In the genomic region with DNA sequence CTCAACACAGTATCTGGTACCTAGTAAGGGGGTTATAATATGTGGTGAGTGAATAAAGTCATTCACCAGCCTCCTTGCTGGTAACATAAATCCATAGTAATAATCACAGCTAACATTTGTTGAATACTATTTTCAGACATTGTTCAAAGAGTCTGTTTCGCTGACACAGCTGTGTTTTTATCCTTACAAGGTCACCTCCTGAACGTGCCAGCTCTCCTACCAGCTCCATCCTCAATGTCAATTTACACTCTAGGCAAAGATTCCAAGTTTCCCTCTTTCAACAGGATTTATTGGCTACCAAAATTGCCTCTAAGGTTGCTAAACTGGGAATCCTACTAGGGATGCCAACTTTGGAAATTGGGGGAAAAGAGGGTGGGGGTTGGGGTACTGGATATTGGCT, we compare ENCODE assay signal across 17 cellular contexts. TPM values are rescaled to one million over a fixed set of nuclear protein-coding genes. Genes with fewer than 3 reads are reported as not detected.
DNase-seq lines count a peak whose midpoint lies in the region; ATAC-seq and TF ChIP-seq lines count a peak whose summit lies in the region.
"Had no signal": no experiment of that assay in that cellular context is flagged by ENCODE, and none has a peak within 500 bp of the region (broad histone marks: within the 10 kb centered on the region; RNA-seq: fewer than 3 reads in every experiment).

No MANE protein-coding gene starts in this region.

- no peak for ATAC-seq in gastroesophageal sphincter
- no peak for ATAC-seq in GM19324 (IDR thresholded peaks at IDR 0.05; ENCODE audit: low FRiP score, unreplicated experiment)

- H3K27ac Mint-ChIP-seq in type B pancreatic cell (no peak overlapping the region), glutamatergic neuron (ENCODE audit: unreplicated experiment) (no peak overlapping the region)
- H3K27ac Mint-ChIP-seq: CD8-positive, alpha-beta memory T cell; GM23338 had no signal

- no peak overlapping the region for H3K4me3 Mint-ChIP-seq in type B pancreatic cell
- H3K4me3 Mint-ChIP-seq in glutamatergic neuron (ENCODE audit: unreplicated experiment), result no peak overlapping the region
- H3K4me3 Mint-ChIP-seq: CD8-positive, alpha-beta memory T cell; GM23338 had no signal

- no peak overlapping the region for H3K4me3 ChIP-seq in gastroesophageal sphincter
- no peak overlapping the region for H3K4me3 ChIP-seq in skeletal muscle tissue (ENCODE audit: low read length in 3 of 3)
- H3K4me3 ChIP-seq: GM23338 had no signal

- peaks cover 17% of the 10 kb centered on the region for H3K4me1 Mint-ChIP-seq in type B pancreatic cell (ENCODE audit: unreplicated experiment)
- peaks cover 4% of the 10 kb centered on the region for H3K4me1 Mint-ChIP-seq in glutamatergic neuron (ENCODE audit: low read depth, unreplicated experiment)
- H3K4me1 Mint-ChIP-seq: CD8-positive, alpha-beta memory T cell had no signal

- TF ChIP-seq EP300 in gastroesophageal sphincter (IDR thresholded peaks at IDR 0.05), result no peak

- H3K4me1 ChIP-seq in gastroesophageal sphincter (peaks cover 4 to 39% (median 5%) of the 10 kb centered on the region in 3 donors), skeletal muscle tissue (ENCODE audit: control insufficient read depth in 3 of 3, insufficient read depth in 3 of 3, low read length in 3 of 3) (peaks cover 6 to 12% (median 10%) of the 10 kb centered on the region in 3 donors)

- peak overlapping the region in 1 of 3 donors; percentile 9 for H3K9ac ChIP-seq in skeletal muscle tissue (ENCODE audit: low read depth in 1 of 3, low read length in 3 of 3)

- no peaks in the 10 kb centered on the region for H3K36me3 Mint-ChIP-seq in type B pancreatic cell
- no peaks in the 10 kb centered on the region for H3K36me3 Mint-ChIP-seq in glutamatergic neuron (ENCODE audit: unreplicated experiment)

- 21 to 31% methylated on average over 2 of the region's 2 CpGs for WGBS in gastroesophageal sphincter (ENCODE audit: low coverage in 1 of 2), 2 donors

- TF ChIP-seq CTCF in gastroesophageal sphincter (IDR thresholded peaks at IDR 0.05) (no peak), type B pancreatic cell (conservative IDR thresholded peaks at IDR 0.05) (no peak), glutamatergic neuron (IDR thresholded peaks at IDR 0.05; ENCODE audit: partially characterized antibody, unreplicated experiment) (no peak)

- no peaks in the 10 kb centered on the region for H3K27me3 Mint-ChIP-seq in type B pancreatic cell
- peaks cover 1% of the 10 kb centered on the region for H3K27me3 Mint-ChIP-seq in glutamatergic neuron (ENCODE audit: unreplicated experiment)

- no peak for TF ChIP-seq POLR2A in gastroesophageal sphincter (IDR thresholded peaks at IDR 0.05)

- no peaks in the 10 kb centered on the region for H3K9me3 ChIP-seq in gastroesophageal sphincter
- H3K9me3 ChIP-seq in skeletal muscle tissue (ENCODE audit: control insufficient read depth in 3 of 3, low read length in 3 of 3), result no peaks in the 10 kb centered on the region

- H3K9me3 Mint-ChIP-seq in type B pancreatic cell (no peaks in the 10 kb centered on the region), glutamatergic neuron (ENCODE audit: unreplicated experiment) (peaks cover 2% of the 10 kb centered on the region)
- H3K9me3 Mint-ChIP-seq: CD8-positive, alpha-beta memory T cell had no signal

- H3K27me3 ChIP-seq in gastroesophageal sphincter (no peaks in the 10 kb centered on the region), skeletal muscle tissue (ENCODE audit: control insufficient read depth in 3 of 3, insufficient read depth in 3 of 3, low read length in 3 of 3) (no peaks in the 10 kb centered on the region)

- H3K36me3 ChIP-seq in gastroesophageal sphincter (peaks cover 3 to 42% of the 10 kb centered on the region in 2 donors), skeletal muscle tissue (ENCODE audit: control insufficient read depth in 3 of 3, insufficient read depth in 3 of 3, low read length in 3 of 3) (no peaks in the 10 kb centered on the region)

- H3K27ac ChIP-seq in gastroesophageal sphincter, result peak overlapping the region in 3 of 4 donors; percentile 56 to 66 (median 65)
- peak overlapping the region; percentile 43 for H3K27ac ChIP-seq in skeletal muscle tissue (ENCODE audit: low read depth, low read length)
- H3K27ac ChIP-seq: 22Rv1 had no signal

- DNase-seq in NCI-H1092 treated with DMSO at 0.1 percent for 48 hours (lab: John Stamatoyannopoulos, UW) (peak; percentile 45), NCI-H1092 (lab: John Stamatoyannopoulos, UW) (no peak), NCI-H446 treated with DMSO at 0.1 percent for 48 hours (lab: John Stamatoyannopoulos, UW) (peak; percentile 48), type B pancreatic cell (ENCODE audit: extremely low spot score, unreplicated experiment) (no peak), glutamatergic neuron (no peak)
- DNase-seq: CD8-positive, alpha-beta memory T cell; KG1; NCI-H1105 treated with DMSO at 0.1 percent for 48 hours; NCI-H187 treated with DMSO at 0.1 percent for 48 hours; NCI-H226; NCI-H82; SIG-M5 had no signal

RNA-seq across cellular contexts. Expression of a gene that starts 30.7 kb away (rescaled TPM):
- total RNA-seq in gastroesophageal sphincter (10 to 100 TPM; 23.4 to 74.4 (median 39.7) TPM), skeletal muscle tissue (14.6 TPM), type B pancreatic cell (ENCODE audit: low replicate concordance) (33.9 and 40.3 TPM in 2 replicates), glutamatergic neuron (ENCODE audit: unreplicated experiment) (16.5 TPM)

Comparison
In these comparisons a context has a peak if more than half of its experiments do, and no peak if none do; other contexts are left out.
1. DNase-seq: peak in NCI-H1092 treated with DMSO at 0.1 percent for 48 hours (single experiment) and NCI-H446 treated with DMSO at 0.1 percent for 48 hours (single experiment); none in NCI-H1092 (single experiment), type B pancreatic cell (single experiment) and glutamatergic neuron (single experiment).